9 cellular contexts compared by ENCODE assay signal in genomic region chr2:95158441-95158840, GRCh38. TPM values are rescaled to one million over a fixed set of nuclear protein-coding genes. Genes with fewer than 3 reads are reported as not detected.
A peak's percentile ranks its signal among the peaks of the same experiment; 100 is the strongest.
DNase-seq lines count a peak whose midpoint lies in the region; ATAC-seq and TF ChIP-seq lines count a peak whose summit lies in the region.
"Had no signal": no experiment of that assay in that cellular context is flagged by ENCODE, and none has a peak within 500 bp of the region (broad histone marks: within the 10 kb centered on the region; RNA-seq: fewer than 3 reads in every experiment).

No MANE protein-coding gene starts in this region.

- H3K27ac ChIP-seq in breast epithelium, result peak overlapping the region; percentile 76 to 89
- H3K27ac ChIP-seq in mesenchymal stem cell (ENCODE audit: low read length, poor library complexity, severe bottlenecking), result no peak overlapping the region
- H3K27ac ChIP-seq in upper lobe of left lung, result no peak overlapping the region

- peak overlapping the region; percentile 32 for H4K8ac ChIP-seq in mesenchymal stem cell (ENCODE audit: low read length)

- H3K79me1 ChIP-seq in mesenchymal stem cell (replicated peaks; ENCODE audit: low read length, poor library complexity, severe bottlenecking), result peaks cover 30% of the 10 kb centered on the region

- WGBS in mesenchymal stem cell, result 89% methylated on average over 10 of the region's 10 CpGs
- 57 to 71% methylated on average over 7 to 10 of the region's 10 CpGs for WGBS in upper lobe of left lung, 2 donors

- no peak overlapping the region for H4K91ac ChIP-seq in mesenchymal stem cell (ENCODE audit: low read length)

- TF ChIP-seq EP300 in upper lobe of left lung (IDR thresholded peaks at IDR 0.05), result no peak

- H3K4me1 Mint-ChIP-seq in activated naive CD4-positive, alpha-beta T cell treated with anti-CD3 and anti-CD28 coated beads for 36 hours (ENCODE audit: low read depth), result peaks cover 10% of the 10 kb centered on the region

- H3K36me3 Mint-ChIP-seq in activated naive CD4-positive, alpha-beta T cell treated with anti-CD3 and anti-CD28 coated beads for 36 hours (ENCODE audit: low read depth), result peaks cover 44% of the 10 kb centered on the region

- H3K18ac ChIP-seq in mesenchymal stem cell (ENCODE audit: low read depth in 1 of 2, low read length in 2 of 2), result peak overlapping the region in 1 of 2 experiments; percentile 96

- peak overlapping the region in 1 of 2 experiments; percentile 80 for H3K14ac ChIP-seq in mesenchymal stem cell (ENCODE audit: low read length in 2 of 2)

- H2BK12ac ChIP-seq in mesenchymal stem cell (ENCODE audit: low read length in 2 of 2), result peak overlapping the region in 1 of 2 experiments; percentile 45

- peak overlapping the region in 1 of 2 experiments; percentile 55 for H3K4ac ChIP-seq in mesenchymal stem cell (ENCODE audit: low read depth in 1 of 2, low read length in 2 of 2)

- H3K9me3 ChIP-seq in breast epithelium, result peaks cover 0 to 26% of the 10 kb centered on the region in 2 donors
- H3K9me3 ChIP-seq in mesenchymal stem cell (ENCODE audit: control insufficient read depth, low read length), result peaks cover 47% of the 10 kb centered on the region
- H3K9me3 ChIP-seq in upper lobe of left lung, result peaks cover 0 to 16% (median 5%) of the 10 kb centered on the region in 4 donors

- no peak overlapping the region for H3K23ac ChIP-seq in mesenchymal stem cell (ENCODE audit: low read length in 2 of 2)

- no peak overlapping the region for H3K27ac Mint-ChIP-seq in activated naive CD4-positive, alpha-beta T cell treated with anti-CD3 and anti-CD28 coated beads for 36 hours

- no peak for TF ChIP-seq CTCF in breast epithelium (IDR thresholded peaks at IDR 0.05)
- no peak for TF ChIP-seq CTCF in upper lobe of left lung (IDR thresholded peaks at IDR 0.05)

- DNase-seq in activated naive CD4-positive, alpha-beta T cell treated with anti-CD3 and anti-CD28 coated beads for 36 hours, result no peak
- no peak for DNase-seq in activated naive CD4-positive, alpha-beta T cell (lab: John Stamatoyannopoulos, UW)
- DNase-seq in breast epithelium (ENCODE audit: low spot score in 2 of 2) (no peak), mesenchymal stem cell (no peak), upper lobe of left lung (no peak), RPMI8226 (no peak), COR-L47 (lab: John Stamatoyannopoulos, UW) (no peak)

- H3K9ac ChIP-seq in mesenchymal stem cell (ENCODE audit: low read length), result peak overlapping the region; percentile 89

- H3K36me3 ChIP-seq in breast epithelium (no peaks in the 10 kb centered on the region), mesenchymal stem cell (ENCODE audit: control insufficient read depth in 1 of 2, insufficient read depth in 2 of 2, low read depth in 1 of 2, low read length in 2 of 2) (peaks cover 26 to 45% of the 10 kb centered on the region in 2 experiments), upper lobe of left lung (peaks cover 0 to 22% (median 16%) of the 10 kb centered on the region in 4 donors)

- CTCF ChIA-PET in activated naive CD4-positive, alpha-beta T cell treated with anti-CD3 and anti-CD28 coated beads for 36 hours (lab: Charles Lee), result interaction anchor here (0.5 to 2.1 kb wide), 3 partner anchors 32 to 136 kb away, joined by 3 to 6 read pairs (median 3); no protein-coding TSS in a partner anchor

- H3K4me2 ChIP-seq in mesenchymal stem cell (ENCODE audit: low read length, poor library complexity, severe bottlenecking), result peak overlapping the region; percentile 88

- H3K27me3 ChIP-seq in breast epithelium, result no peaks in the 10 kb centered on the region
- H3K27me3 ChIP-seq in mesenchymal stem cell (ENCODE audit: control insufficient read depth in 1 of 2, insufficient read depth in 1 of 2, low read length in 2 of 2), result no peaks in the 10 kb centered on the region
- H3K27me3 ChIP-seq in upper lobe of left lung, result no peaks in the 10 kb centered on the region
- H3K27me3 ChIP-seq: body of pancreas had no signal

- TF ChIP-seq POLR2A in breast epithelium (IDR thresholded peaks at IDR 0.05) (no peak), upper lobe of left lung (IDR thresholded peaks at IDR 0.05) (no peak)

- peaks cover 23% of the 10 kb centered on the region for H3K9me3 Mint-ChIP-seq in activated naive CD4-positive, alpha-beta T cell treated with anti-CD3 and anti-CD28 coated beads for 36 hours

- H3K27me3 Mint-ChIP-seq in activated naive CD4-positive, alpha-beta T cell treated with anti-CD3 and anti-CD28 coated beads for 36 hours (ENCODE audit: low read depth), result no peaks in the 10 kb centered on the region

- peak overlapping the region; percentile 39 for H3K4me3 Mint-ChIP-seq in activated naive CD4-positive, alpha-beta T cell treated with anti-CD3 and anti-CD28 coated beads for 36 hours

- intact Hi-C loops in activated naive CD4-positive, alpha-beta T cell treated with anti-CD3 and anti-CD28 coated beads for 36 hours (cut with micrococcal nuclease), result no loop called here
- intact Hi-C loops in breast epithelium (cut with DNase I; ENCODE audit: low total_unique reads), result loop anchor here (10.0 kb wide), 2 partner anchors 956 to 1166 kb away; partner anchors contain the start of genes ADRA2B and ITPRIPL1

- H2AFZ ChIP-seq in mesenchymal stem cell (ENCODE audit: low read depth, low read length), result no peak overlapping the region

- H3K4me1 ChIP-seq in breast epithelium (peaks cover 0 to 11% of the 10 kb centered on the region in 2 donors), mesenchymal stem cell (ENCODE audit: control insufficient read depth, insufficient read depth, low read depth, low read length) (peaks cover 12% of the 10 kb centered on the region), upper lobe of left lung (peaks cover 6 to 20% (median 10%) of the 10 kb centered on the region in 4 donors)

- H2BK5ac ChIP-seq in mesenchymal stem cell (ENCODE audit: low read depth, low read length, poor library complexity, severe bottlenecking), result no peak overlapping the region

- ATAC-seq in upper lobe of left lung (ENCODE audit: low FRiP score in 2 of 2) (no peak), GM19467 (IDR thresholded peaks at IDR 0.05; ENCODE audit: unreplicated experiment) (no peak)

- peak overlapping the region; percentile 9 for H2AK5ac ChIP-seq in mesenchymal stem cell (ENCODE audit: low read length, severe bottlenecking)

- no peak overlapping the region for H2BK120ac ChIP-seq in mesenchymal stem cell (ENCODE audit: low read depth, low read length)

- H2BK15ac ChIP-seq in mesenchymal stem cell (ENCODE audit: low read depth, poor library complexity, severe bottlenecking), result no peak overlapping the region

- H3K4me3 ChIP-seq in breast epithelium (peak overlapping the region; percentile 74 to 95 (median 86)), mesenchymal stem cell (ENCODE audit: insufficient read depth in 1 of 2, low read depth in 1 of 2, low read length in 2 of 2) (peak overlapping the region; percentile 77 to 94), upper lobe of left lung (peak overlapping the region; percentile 54 to 87 (median 64))

RNA-seq across cellular contexts. Expression of gene ZNF514, which starts 1.2 kb away (rescaled TPM):
- 1 to 10 TPM; 9.1 to 9.7 TPM for total RNA-seq in activated naive CD4-positive, alpha-beta T cell treated with anti-CD3 and anti-CD28 coated beads for 36 hours
- 10 to 100 TPM; 18.7 to 36.1 (median 25.3) TPM for total RNA-seq in breast epithelium
- 7.3 TPM for polyA plus RNA-seq in mesenchymal stem cell (2013, experiment 1 of 2)
- 7.0 TPM for polyA plus RNA-seq in mesenchymal stem cell (2013, experiment 2 of 2)
- 10 to 100 TPM; 12.5 to 49.2 (median 15.9) TPM for total RNA-seq in upper lobe of left lung

RNA-seq across cellular contexts. Expression of gene ZNF2, which starts 7.2 kb away (rescaled TPM):
- 1 to 10 TPM; 2.6 to 3.1 TPM for total RNA-seq in activated naive CD4-positive, alpha-beta T cell treated with anti-CD3 and anti-CD28 coated beads for 36 hours
- 1 to 10 TPM; 2.4 to 8.2 (median 3.6) TPM for total RNA-seq in breast epithelium
- polyA plus RNA-seq in mesenchymal stem cell (2013, experiment 1 of 2), result 2.5 TPM
- polyA plus RNA-seq in mesenchymal stem cell (2013, experiment 2 of 2), result 2.4 TPM
- total RNA-seq in upper lobe of left lung, result 10 to 100 TPM in 1 of 6 donors, 1 to 10 TPM in 4, not detected in 1; 4.1 to 12.6 (median 4.5) TPM

RNA-seq across cellular contexts. Expression of gene MRPS5, which starts 36.8 kb away (rescaled TPM):
- 10 to 100 TPM; 90.4 to 96.0 TPM for total RNA-seq in activated naive CD4-positive, alpha-beta T cell treated with anti-CD3 and anti-CD28 coated beads for 36 hours
- total RNA-seq in breast epithelium (10 to 100 TPM; 37.4 to 54.4 (median 43.8) TPM), upper lobe of left lung (10 to 100 TPM; 37.5 to 77.5 (median 47.9) TPM)
- 45.2 TPM for polyA plus RNA-seq in mesenchymal stem cell (2013, experiment 1 of 2)
- 45.1 TPM for polyA plus RNA-seq in mesenchymal stem cell (2013, experiment 2 of 2)

RNA-seq across cellular contexts. Expression of gene ZNF892, which starts 48.9 kb away (rescaled TPM):
- total RNA-seq in activated naive CD4-positive, alpha-beta T cell treated with anti-CD3 and anti-CD28 coated beads for 36 hours, result 1 to 10 TPM; 2.7 to 3.1 TPM
- total RNA-seq in breast epithelium, result 1 to 10 TPM; 3.7 to 8.6 (median 6.9) TPM
- 0.75 TPM for polyA plus RNA-seq in mesenchymal stem cell (2013, experiment 1 of 2)
- 0.79 TPM for polyA plus RNA-seq in mesenchymal stem cell (2013, experiment 2 of 2)
- total RNA-seq in upper lobe of left lung, result 10 to 100 TPM in 2 of 6 donors, 1 to 10 TPM in 4; 2.4 to 13.6 (median 4.4) TPM

Comparison
In these comparisons a context has a peak if more than half of its experiments do, and no peak if none do; other contexts are left out.
1. H3K27ac ChIP-seq: peak in breast epithelium (2 of 2); none in mesenchymal stem cell (single experiment) and upper lobe of left lung (0 of 4).
2. Peak in every context shown above with its lines, with median percentiles within 50 percentile points of each other: H3K4me3 ChIP-seq.